Comparison of ENCODE assay signal across 16 cellular contexts in the genomic region with DNA sequence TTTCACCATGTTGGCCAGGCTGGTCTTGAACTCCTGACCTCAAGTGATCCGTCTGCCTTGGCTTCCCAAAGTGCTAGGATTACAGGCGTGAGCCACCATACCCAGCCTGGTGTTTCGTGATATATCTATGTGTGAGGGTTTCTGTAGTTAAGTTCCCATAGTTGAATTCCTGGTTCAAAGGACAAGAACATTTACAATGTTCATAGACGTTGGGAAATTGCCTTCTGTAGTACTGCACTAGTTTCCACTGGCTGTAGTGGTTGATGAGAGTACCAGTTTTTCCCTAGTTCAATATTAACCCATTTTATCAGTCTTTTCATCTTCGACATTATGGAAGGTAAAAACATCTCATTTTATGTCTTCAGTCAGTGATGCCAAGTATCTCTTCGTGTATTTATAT.
"Had no signal": no experiment of that assay in that cellular context is flagged by ENCODE, and none has a peak within 500 bp of the region (broad histone marks: within the 10 kb centered on the region; RNA-seq: fewer than 3 reads in every experiment).

No MANE protein-coding gene starts in this region.

- H3K36me3 Mint-ChIP-seq: activated naive CD4-positive, alpha-beta T cell treated with anti-CD3 and anti-CD28 coated beads, Interleukin-2, amount 50 U/mL, for 72 hours; naive thymus-derived CD8-positive, alpha-beta T cell; stimulated activated effector memory CD8-positive, alpha-beta T cell treated with anti-CD3 and anti-CD28 coated beads, Interleukin-12 subunit alpha, Interleukin-12 subunit beta, amount 100 ng/mL, for 72 hours had no signal

- H3K27me3 ChIP-seq: upper lobe of left lung had no signal

- H3K9me3 Mint-ChIP-seq: activated naive CD4-positive, alpha-beta T cell treated with anti-CD3 and anti-CD28 coated beads, Interleukin-2, amount 50 U/mL, for 72 hours; activated T-cell treated with anti-CD3 and anti-CD28 coated beads, Interleukin-2, amount 50 U/mL, for 4 hours; naive thymus-derived CD8-positive, alpha-beta T cell; stimulated activated effector memory CD8-positive, alpha-beta T cell treated with anti-CD3 and anti-CD28 coated beads, Interleukin-12 subunit alpha, Interleukin-12 subunit beta, amount 100 ng/mL, for 72 hours; T-helper 2 cell treated with Interferon-gamma antibody and Interleukin-4, amounts not matched to agents 5 μg/mL and 100 μg/mL, for 36 hours had no signal

- ATAC-seq: activated naive CD4-positive, alpha-beta T cell treated with anti-CD3 and anti-CD28 coated beads, Interleukin-2, amount 50 U/mL, for 72 hours; activated T-cell treated with anti-CD3 and anti-CD28 coated beads, Interleukin-2, amount 50 U/mL, for 4 hours; heart right ventricle; naive thymus-derived CD8-positive, alpha-beta T cell; right cardiac atrium; stimulated activated effector memory CD8-positive, alpha-beta T cell treated with anti-CD3 and anti-CD28 coated beads, Interleukin-12 subunit alpha, Interleukin-12 subunit beta, amount 100 ng/mL, for 72 hours had no signal

- H3K9me3 ChIP-seq: heart right ventricle, neutrophil, upper lobe of left lung had no signal

- H3K4me3 ChIP-seq: heart right ventricle, upper lobe of left lung had no signal

- H3K27ac Mint-ChIP-seq: activated naive CD4-positive, alpha-beta T cell treated with anti-CD3 and anti-CD28 coated beads, Interleukin-2, amount 50 U/mL, for 72 hours; stimulated activated effector memory CD8-positive, alpha-beta T cell treated with anti-CD3 and anti-CD28 coated beads, Interleukin-12 subunit alpha, Interleukin-12 subunit beta, amount 100 ng/mL, for 72 hours; T-helper 2 cell treated with Interferon-gamma antibody and Interleukin-4, amounts not matched to agents 5 μg/mL and 100 μg/mL, for 36 hours had no signal

- DNase-seq: activated CD4-positive, alpha-beta T cell treated with anti-CD3 and anti-CD28 coated beads, Interleukin-2, amount 50 U/mL, for 48 hours; activated CD4-positive, CD25-positive, alpha-beta regulatory T cell treated with anti-CD3 and anti-CD28 coated beads, Interleukin-2, amount 50 U/mL, for 72 hours; activated effector memory CD4-positive, alpha-beta T cell treated with anti-CD3 and anti-CD28 coated beads, Interleukin-2, amount 50 U/mL, for 16 hours; activated T-cell treated with anti-CD3 and anti-CD28 coated beads, Interleukin-2, amount 50 U/mL, for 4 hours; amygdala; foreskin melanocyte; heart right ventricle; naive thymus-derived CD8-positive, alpha-beta T cell; right cardiac atrium; upper lobe of left lung had no signal

- FAIRE-seq: bronchial epithelial cell, keratinocyte had no signal

- H3K4me3 Mint-ChIP-seq: activated T-cell treated with anti-CD3 and anti-CD28 coated beads, Interleukin-2, amount 50 U/mL, for 4 hours; stimulated activated effector memory CD8-positive, alpha-beta T cell treated with anti-CD3 and anti-CD28 coated beads, Interleukin-12 subunit alpha, Interleukin-12 subunit beta, amount 100 ng/mL, for 72 hours; T-helper 2 cell treated with Interferon-gamma antibody and Interleukin-4, amounts not matched to agents 5 μg/mL and 100 μg/mL, for 36 hours had no signal

- H3K27ac ChIP-seq: neutrophil, upper lobe of left lung had no signal

- H3K36me3 ChIP-seq: heart right ventricle, neutrophil, upper lobe of left lung had no signal
